Comparison of ENCODE assay signal across 13 cellular contexts in the genomic region with DNA sequence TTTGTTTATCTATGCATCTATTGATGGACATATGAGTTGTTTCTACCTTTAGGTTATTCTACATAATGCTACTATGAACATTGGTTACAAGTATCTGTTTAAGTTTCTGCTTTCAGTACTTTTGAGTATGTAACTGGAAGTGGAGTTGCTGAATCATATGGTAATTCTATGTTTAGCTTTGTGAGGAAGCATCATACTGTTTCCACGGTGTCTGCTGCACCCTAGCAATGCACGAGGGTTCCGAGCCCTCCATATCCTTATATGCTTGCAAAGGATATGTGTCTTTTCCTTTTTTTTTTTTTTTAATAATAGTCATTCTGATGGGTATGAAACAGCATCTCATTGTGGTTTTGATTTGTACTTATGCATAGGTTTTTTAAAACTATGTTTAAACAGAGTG.
DNase-seq lines count a peak whose midpoint lies in the region; ATAC-seq and TF ChIP-seq lines count a peak whose summit lies in the region.
"Had no signal": no experiment of that assay in that cellular context is flagged by ENCODE, and none has a peak within 500 bp of the region (broad histone marks: within the 10 kb centered on the region; RNA-seq: fewer than 3 reads in every experiment).

No MANE protein-coding gene starts in this region.

- in situ Hi-C loops in transverse colon (cut with MboI; ENCODE audit: low pct_ligation_motif_present in 1 of 4, low pct_unique_long_range_greater_than_20kb in 1 of 4, low sequenced_read_pairs in 3 of 4): no loop called here

- intact Hi-C loops in CD14-positive monocyte (cut with micrococcal nuclease) (loop anchor here in 1 of 2 donors (10.0 kb wide), 1 partner anchor 46 kb away; no protein-coding TSS in a partner anchor), transverse colon (cut with DNase I; ENCODE audit: low total_unique reads) (loop anchor here (10.0 kb wide), 1 partner anchor 74 kb away; no protein-coding TSS in a partner anchor)

- H3K4me3 Mint-ChIP-seq in CD14-positive monocyte: no peak overlapping the region

- no peaks in the 10 kb centered on the region for H3K36me3 Mint-ChIP-seq in CD14-positive monocyte

- H3K4me1 Mint-ChIP-seq in CD14-positive monocyte: peaks cover 50% of the 10 kb centered on the region

- CTCF ChIA-PET in RWPE1 (lab: Yijun Ruan, JAX): no interaction called here

- H3K4me2 ChIP-seq in OCI-LY3 (ENCODE audit: low read length): peak overlapping the region; percentile 16

- H3K4me1 ChIP-seq in OCI-LY3 (ENCODE audit: low read length): peaks cover 40% of the 10 kb centered on the region
- peaks cover 0 to 17% (median 2%) of the 10 kb centered on the region in 4 donors for H3K4me1 ChIP-seq in transverse colon

- H3K79me2 ChIP-seq in OCI-LY3 (ENCODE audit: low read length): no peaks in the 10 kb centered on the region

- H3K9ac ChIP-seq in OCI-LY3 (ENCODE audit: low read length): no peak overlapping the region

- ATAC-seq in GM21723 (IDR thresholded peaks at IDR 0.05; ENCODE audit: unreplicated experiment): peak; percentile 67

- POLR2A ChIA-PET in RWPE1 (lab: Yijun Ruan, JAX; ENCODE audit: low non-redundant PET): no interaction called here

- H3K4me3 ChIP-seq in OCI-LY3 (ENCODE audit: low read length) (no peak overlapping the region), transverse colon (no peak overlapping the region)
- H3K4me3 ChIP-seq: left ventricle myocardium inferior, ovary had no signal

- TF ChIP-seq CTCF in CD14-positive monocyte (IDR thresholded peaks at IDR 0.05): no peak
- peak; percentile 40 for TF ChIP-seq CTCF in OCI-LY3 (IDR thresholded peaks at IDR 0.05; ENCODE audit: low read depth, low read length)
- no peak for TF ChIP-seq CTCF in transverse colon (IDR thresholded peaks at IDR 0.05)
- TF ChIP-seq CTCF in RWPE1 (conservative IDR thresholded peaks at IDR 0.05; ENCODE audit: low read depth): no peak

- peaks cover 0 to 3% (median 0%) of the 10 kb centered on the region in 3 donors for H3K27me3 Mint-ChIP-seq in CD14-positive monocyte (ENCODE audit: low read depth in 3 of 3)

- H4K20me1 ChIP-seq in OCI-LY3 (ENCODE audit: insufficient read depth, low read length): no peaks in the 10 kb centered on the region

- H3K27ac ChIP-seq in OCI-LY3 (ENCODE audit: low read length): no peak overlapping the region
- no peak overlapping the region for H3K27ac ChIP-seq in transverse colon
- H3K27ac ChIP-seq in RWPE1: no peak overlapping the region
- H3K27ac ChIP-seq: left ventricle myocardium inferior, ovary had no signal

- DNase-seq in CD14-positive monocyte (ENCODE audit: low spot score) (peak; percentile 73), iris pigment epithelial cell (ENCODE audit: low read depth) (peak; percentile 72), transverse colon (no peak), RWPE1 (ENCODE audit: low spot score) (no peak), NCI-H1694 treated with DMSO at 0.1 percent for 48 hours (lab: John Stamatoyannopoulos, UW) (no peak)
- no peak for DNase-seq in stimulated activated naive CD4-positive, alpha-beta T cell (lab: John Stamatoyannopoulos, UW)
- DNase-seq: Caco-2; foreskin melanocyte; left ventricle myocardium inferior; ovary; stimulated activated CD4-positive, alpha-beta T cell treated with anti-CD3 and anti-CD28 coated beads, Interleukin-1b, Interleukin-23, amount 100 ng/mL, for 48 hours had no signal

- no peak for TF ChIP-seq POLR2A in transverse colon (IDR thresholded peaks at IDR 0.05)

- H3K9me3 ChIP-seq in OCI-LY3 (ENCODE audit: insufficient read depth, low read length) (no peaks in the 10 kb centered on the region), transverse colon (no peaks in the 10 kb centered on the region)
- H3K9me3 ChIP-seq: Caco-2, left ventricle myocardium inferior, ovary had no signal

- no peak for TF ChIP-seq EP300 in transverse colon (IDR thresholded peaks at IDR 0.05; ENCODE audit: low read depth)

- H2AFZ ChIP-seq in OCI-LY3 (ENCODE audit: low read depth, low read length): no peak overlapping the region

- peak overlapping the region; percentile 88 to 96 (median 93) for H3K27ac Mint-ChIP-seq in CD14-positive monocyte

- no peaks in the 10 kb centered on the region for H3K27me3 ChIP-seq in OCI-LY3 (ENCODE audit: low read depth, low read length)
- no peaks in the 10 kb centered on the region for H3K27me3 ChIP-seq in transverse colon
- H3K27me3 ChIP-seq: ovary had no signal

- WGBS in transverse colon (ENCODE audit: low coverage in 1 of 2), 2 donors: 57 to 60% methylated on average over 3 of the region's 3 CpGs

- H3K9me3 Mint-ChIP-seq in CD14-positive monocyte: peaks cover 0 to 3% (median 0%) of the 10 kb centered on the region in 7 donors

- H3K36me3 ChIP-seq in OCI-LY3 (replicated peaks; ENCODE audit: low read depth, low read length) (no peaks in the 10 kb centered on the region), transverse colon (no peaks in the 10 kb centered on the region)
- H3K36me3 ChIP-seq: left ventricle myocardium inferior, ovary had no signal

Comparison
In these comparisons a context has a peak if more than half of its experiments do, and no peak if none do; other contexts are left out.
1. DNase-seq: peak in CD14-positive monocyte (single experiment) and iris pigment epithelial cell (single experiment); none in transverse colon (single experiment), stimulated activated naive CD4-positive, alpha-beta T cell (0 of 6), RWPE1 (single experiment) and NCI-H1694 treated with DMSO at 0.1 percent for 48 hours (single experiment).